In genomic region chr1:169859001-169859400, GRCh38 we compare ENCODE assay signal across 26 cellular contexts.
"Had no signal": no experiment of that assay in that cellular context is flagged by ENCODE, and none has a peak within 500 bp of the region (broad histone marks: within the 10 kb centered on the region; RNA-seq: fewer than 3 reads in every experiment).

No MANE protein-coding gene starts in this region.

- H3K4me1 ChIP-seq: colonic mucosa, gastrocnemius medialis, neural progenitor cell, parathyroid adenoma, right lobe of liver, testis, tibial artery, upper lobe of right lung, uterus had no signal

- H3K79me2 ChIP-seq: parathyroid adenoma had no signal

- ATAC-seq: esophagus mucosa; gastrocnemius medialis; left lobe of liver; mucosa of descending colon; right lobe of liver; stimulated activated memory B cell treated with anti-CD40 and anti-IgM and Interleukin-4, amounts not matched to agents 10 μg/mL and 1 μg/mL and 100 μg/mL, for 72 hours; stimulated activated naive CD8-positive, alpha-beta T cell treated with anti-CD3 and anti-CD28 coated beads, Interleukin-15, Interleukin-2, amounts not matched to agents 100 U/mL and 50 U/mL, for 24 hours; upper lobe of right lung had no signal

- H2AFZ ChIP-seq: neural progenitor cell, parathyroid adenoma had no signal

- H3K27me3 ChIP-seq: colonic mucosa, gastrocnemius medialis, neural progenitor cell, right lobe of liver, testis, tibial artery, upper lobe of right lung, uterus had no signal

- H3K4me3 ChIP-seq: colonic mucosa, gastrocnemius medialis, lung, mucosa of descending colon, neural progenitor cell, right lobe of liver, testis, tibial artery, upper lobe of right lung, uterus had no signal

- DNase-seq: colonic mucosa; effector CD8-positive, alpha-beta T cell; endodermal cell; gastrocnemius medialis; head of caudate nucleus; kidney; mucosa of descending colon; naive B cell; right lobe of liver; small intestine; stimulated activated CD4-positive, alpha-beta T cell treated with anti-CD3 and anti-CD28 coated beads, Interleukin-12 subunit alpha, Interleukin-12 subunit beta, amount 100 ng/mL, for 4 hours; stimulated activated CD4-positive, alpha-beta T cell treated with anti-CD3 and anti-CD28 coated beads, Interleukin-1b, Interleukin-23, amount 100 ng/mL, for 48 hours; stimulated activated CD4-positive, alpha-beta T cell treated with anti-CD3 and anti-CD28 coated beads, Interleukin-4, amount 100 ng/mL, for 24 hours; stimulated activated naive CD8-positive, alpha-beta T cell treated with anti-CD3 and anti-CD28 coated beads, Interleukin-15, Interleukin-2, amounts not matched to agents 100 U/mL and 50 U/mL, for 24 hours; substantia nigra; testis; tibial artery; upper lobe of right lung; uterus had no signal

- H3K4me2 ChIP-seq: neural progenitor cell had no signal

- H3K36me3 ChIP-seq: uterus had no signal

- H3K9ac ChIP-seq: neural progenitor cell, parathyroid adenoma had no signal

- H3K27ac ChIP-seq: colonic mucosa, epithelial cell of prostate, gastrocnemius medialis, neural progenitor cell, parathyroid adenoma, right lobe of liver, testis, tibial artery, upper lobe of right lung, uterus had no signal

- H3K9me3 ChIP-seq: colonic mucosa, gastrocnemius medialis, mucosa of descending colon, right lobe of liver, testis, tibial artery, upper lobe of right lung, uterus had no signal
